Comparison of ENCODE assay signal across 1 cellular context in genomic region chr5:171422902-171423663, GRCh38.
TF ChIP-seq lines count a peak whose summit lies in the region.

No MANE protein-coding gene starts in this region.

TF ChIP-seq in K562, 482 proteins besides CTCF, POLR2A, EP300 and RAD21:
- TF ChIP-seq SPI1 (IDR thresholded peaks at IDR 0.05; ENCODE audit: borderline replicate concordance, low read depth, low read length) (0 out of 2 replicates have a peak, but pooled peaks have one; percentile 14), KHSRP (IDR thresholded peaks at IDR 0.05) (no peak)
